In genomic region chr3:46705022-46705530, GRCh38 we compare ENCODE assay signal across 8 cellular contexts. TPM values are rescaled to one million over a fixed set of nuclear protein-coding genes. Genes with fewer than 3 reads are reported as not detected.
DNase-seq lines count a peak whose midpoint lies in the region; ATAC-seq and TF ChIP-seq lines count a peak whose summit lies in the region.

No MANE protein-coding gene starts in this region.

- no peaks in the 10 kb centered on the region for H3K79me1 ChIP-seq in mesendoderm (ENCODE audit: low read length)

- whole genome bisulfite sequencing in mesendoderm (ENCODE audit: extremely low coverage, insufficient coverage, low lambda C conversion rate): no CpG with 5 or more reads among the region's 4 CpGs

- no peak overlapping the region for H2BK120ac ChIP-seq in mesendoderm (ENCODE audit: low read depth, low read length)

- H4K5ac ChIP-seq in mesendoderm (ENCODE audit: low read length): no peak overlapping the region

- H3K9ac ChIP-seq in mesendoderm (ENCODE audit: low read length): no peak overlapping the region

- no peak overlapping the region for H3K4me2 ChIP-seq in mesendoderm (ENCODE audit: low read length)

- H3K36me3 ChIP-seq in mesendoderm (ENCODE audit: control insufficient read depth, insufficient read depth, low read length): no peaks in the 10 kb centered on the region

- H3K18ac ChIP-seq in mesendoderm (ENCODE audit: low read length): no peak overlapping the region

- peak; percentile 96 for TF ChIP-seq CTCF in HFF-Myc (IDR thresholded peaks at IDR 0.05; ENCODE audit: low read depth, low read length, missing control alignments)

- no peak overlapping the region for H2BK15ac ChIP-seq in mesendoderm (replicated peaks; ENCODE audit: low read depth)

- H2BK5ac ChIP-seq in mesendoderm (ENCODE audit: low read length): no peak overlapping the region

- H3K79me2 ChIP-seq in mesendoderm (ENCODE audit: control insufficient read depth, insufficient read depth, low read length): no peaks in the 10 kb centered on the region

- no peak overlapping the region for H3K23ac ChIP-seq in mesendoderm (ENCODE audit: low read length)

- no peaks in the 10 kb centered on the region for H3K27me3 ChIP-seq in mesendoderm (ENCODE audit: insufficient read depth, low read length, poor library complexity)

- ATAC-seq in GM21723 (IDR thresholded peaks at IDR 0.05; ENCODE audit: unreplicated experiment): no peak

- no peak overlapping the region for H4K8ac ChIP-seq in mesendoderm (ENCODE audit: low read depth, low read length)

- DNase-seq in COR-L47 (lab: John Stamatoyannopoulos, UW) (peak; percentile 40), HFF-Myc (ENCODE audit: extremely low read depth, low read depth) (peak; percentile 45), NCI-H524 (lab: John Stamatoyannopoulos, UW) (peak; percentile 43 to 76), mesendoderm (peak; percentile 85)
- DNase-seq in activated CD4-positive, alpha-beta T cell treated with anti-CD3 and anti-CD28 coated beads, Interleukin-2, amount 50 U/mL, for 48 hours: peak; percentile 67 to 77
- peak; percentile 58 for DNase-seq in effector CD4-positive, alpha-beta T cell
- peak; percentile 78 for DNase-seq in stimulated activated CD8-positive, alpha-beta memory T cell treated with anti-CD3 and anti-CD28 coated beads, Interleukin-4, amount 100 ng/mL, for 48 hours

- peaks cover 4% of the 10 kb centered on the region for H3K4me1 ChIP-seq in mesendoderm (ENCODE audit: control insufficient read depth, low read depth, low read length)

- H3K4me3 ChIP-seq in HFF-Myc (replicated peaks; ENCODE audit: low read depth, low read length): no peak overlapping the region
- no peak overlapping the region for H3K4me3 ChIP-seq in mesendoderm (ENCODE audit: low read length)

- no peak overlapping the region for H3K27ac ChIP-seq in mesendoderm (ENCODE audit: low read depth, low read length)

- H3K4ac ChIP-seq in mesendoderm (ENCODE audit: low read depth, low read length): no peak overlapping the region

- H3K56ac ChIP-seq in mesendoderm (ENCODE audit: low read length): no peak overlapping the region

- H2AK5ac ChIP-seq in mesendoderm (ENCODE audit: low read length): no peak overlapping the region

RNA-seq across cellular contexts. Expression of gene TMIE, which starts 3.9 kb away (rescaled TPM):
- polyA plus RNA-seq in mesendoderm (2013, experiment 1 of 2): 0.27 TPM
- polyA plus RNA-seq in mesendoderm (2013, experiment 2 of 2): 0.34 TPM

RNA-seq across cellular contexts. Expression of gene ALS2CL, which starts 11.6 kb away (rescaled TPM):
- polyA plus RNA-seq in mesendoderm (2013, experiment 1 of 2): 1.8 TPM
- 1.9 TPM for polyA plus RNA-seq in mesendoderm (2013, experiment 2 of 2)

RNA-seq across cellular contexts. Expression of gene PRSS50, which starts 12.6 kb away (rescaled TPM):
- 0.06 TPM for polyA plus RNA-seq in mesendoderm (2013, experiment 1 of 2)
- 0.17 TPM for polyA plus RNA-seq in mesendoderm (2013, experiment 2 of 2)
